ENCODE assay signal across 27 cellular contexts in genomic region chr17:16358394-16358793, GRCh38. TPM values are rescaled to one million over a fixed set of nuclear protein-coding genes. Genes with fewer than 3 reads are reported as not detected.
DNase-seq lines count a peak whose midpoint lies in the region; ATAC-seq, FAIRE-seq and TF ChIP-seq lines count a peak whose summit lies in the region.
"Had no signal": no experiment of that assay in that cellular context is flagged by ENCODE, and none has a peak within 500 bp of the region (broad histone marks: within the 10 kb centered on the region; RNA-seq: fewer than 3 reads in every experiment).

No MANE protein-coding gene starts in this region.

- TF ChIP-seq RAD21 in A549 (conservative IDR thresholded peaks at IDR 0.05 in 1 of 2, IDR thresholded peaks at IDR 0.05 in 1 of 2) = no peak

- no peak overlapping the region for H2AFZ ChIP-seq in MM.1S (ENCODE audit: low read length)

- TF ChIP-seq CTCF in A549 (IDR thresholded peaks at IDR 0.05) (no peak), neural crest cell (conservative IDR thresholded peaks at IDR 0.05) (no peak), MM.1S (IDR thresholded peaks at IDR 0.05; ENCODE audit: low read length) (no peak), heart right ventricle (IDR thresholded peaks at IDR 0.05) (no peak)

- TF ChIP-seq EP300 in A549 (IDR thresholded peaks at IDR 0.05) = no peak

- TF ChIP-seq POLR2A in A549 (IDR thresholded peaks at IDR 0.05; ENCODE audit: low read length) = no peak

- H3K9me2 ChIP-seq in MM.1S (replicated peaks; ENCODE audit: insufficient read depth, low read length) = no peaks in the 10 kb centered on the region

- POLR2A ChIA-PET in A549 (lab: Yijun Ruan, JAX) = interaction anchor here (2.9 kb wide), 1 partner anchor 23 kb away, joined by 9 read pairs; the partner anchor contains the start of gene UBB

- H3K4me2 ChIP-seq in A549 (no peak overlapping the region), MM.1S (ENCODE audit: low read depth, low read length) (no peak overlapping the region)
- H3K4me2 ChIP-seq: BLaER1 had no signal

- H3K4me1 ChIP-seq in A549 (no peaks in the 10 kb centered on the region), MM.1S (ENCODE audit: low read length) (no peaks in the 10 kb centered on the region), heart right ventricle (peaks cover 0 to 4% (median 0%) of the 10 kb centered on the region in 9 donors)
- H3K4me1 ChIP-seq: BE2C had no signal

- peaks cover 4% of the 10 kb centered on the region; the same call in 1 of the 2 replicates for H3K27me3 ChIP-seq in MM.1S (replicated peaks; ENCODE audit: insufficient read depth, low read length)
- H3K27me3 ChIP-seq in heart right ventricle = peaks cover 0 to 12% (median 0%) of the 10 kb centered on the region in 7 donors
- H3K27me3 ChIP-seq: BE2C had no signal

- H4K20me1 ChIP-seq in MM.1S (ENCODE audit: insufficient read depth, low read length) = no peaks in the 10 kb centered on the region
- H4K20me1 ChIP-seq: BLaER1 had no signal

- no peaks in the 10 kb centered on the region for H3F3A ChIP-seq in MM.1S (ENCODE audit: insufficient read depth, low read length)

- H3K9me3 Mint-ChIP-seq in IgD-negative memory B cell (no peaks in the 10 kb centered on the region), neural crest cell (no peaks in the 10 kb centered on the region)
- H3K9me3 Mint-ChIP-seq: CD4-positive, alpha-beta memory T cell; CD8-positive, alpha-beta memory T cell had no signal

- H3K27me3 Mint-ChIP-seq in IgD-negative memory B cell (no peaks in the 10 kb centered on the region), neural crest cell (ENCODE audit: low read depth) (no peaks in the 10 kb centered on the region)
- H3K27me3 Mint-ChIP-seq: CD4-positive, alpha-beta memory T cell; CD8-positive, alpha-beta memory T cell had no signal

- H3K4me1 Mint-ChIP-seq in IgD-negative memory B cell (peaks cover 3 to 5% (median 5%) of the 10 kb centered on the region in 3 donors), neural crest cell (peaks cover 12% of the 10 kb centered on the region)

- H3K9ac ChIP-seq in MM.1S (ENCODE audit: low read length) = no peak overlapping the region
- H3K9ac ChIP-seq: BLaER1 had no signal

- CTCF ChIA-PET in A549 (lab: Yijun Ruan, JAX) = interaction anchor here (1.1 to 2.4 kb wide), 3 partner anchors 15 to 54 kb away, joined by 3 to 11 read pairs (median 4); no protein-coding TSS in a partner anchor

- H3K36me3 Mint-ChIP-seq in IgD-negative memory B cell (peaks cover 4% of the 10 kb centered on the region), neural crest cell (ENCODE audit: low read depth) (peaks cover 5% of the 10 kb centered on the region)
- H3K36me3 Mint-ChIP-seq: CD14-positive monocyte; CD4-positive, alpha-beta memory T cell; CD4-positive, CD25-positive, alpha-beta regulatory T cell had no signal

- H3K36me3 ChIP-seq in MM.1S (replicated peaks; ENCODE audit: insufficient read depth, low read length) = no peaks in the 10 kb centered on the region
- H3K36me3 ChIP-seq in heart right ventricle = no peaks in the 10 kb centered on the region
- H3K36me3 ChIP-seq: BE2C, BLaER1 had no signal

- ATAC-seq in A549 = no peak
- no peak for ATAC-seq in heart right ventricle
- ATAC-seq: GM12878 had no signal

- H3K9me3 ChIP-seq in A549 (no peaks in the 10 kb centered on the region), MM.1S (replicated peaks; ENCODE audit: insufficient read depth, low read length) (no peaks in the 10 kb centered on the region), heart right ventricle (no peaks in the 10 kb centered on the region)
- H3K9me3 ChIP-seq: BE2C had no signal

- peak overlapping the region in 3 of 4 donors; percentile 23 to 51 (median 41) for H3K4me3 Mint-ChIP-seq in IgD-negative memory B cell
- H3K4me3 Mint-ChIP-seq in neural crest cell = peak overlapping the region; percentile 44
- H3K4me3 Mint-ChIP-seq: CD14-positive monocyte; CD4-positive, alpha-beta memory T cell had no signal

- H3K27ac ChIP-seq in A549 = no peak overlapping the region
- no peak overlapping the region for H3K27ac ChIP-seq in MM.1S (ENCODE audit: low read length)
- H3K27ac ChIP-seq in heart right ventricle = no peak overlapping the region
- H3K27ac ChIP-seq: 22Rv1, BLaER1 had no signal

- peak; percentile 18 for FAIRE-seq in A549 (lab: Jason Lieb, UNC)
- FAIRE-seq: GM12878, GM12892, GM18507 had no signal

- H3K79me2 ChIP-seq in MM.1S (ENCODE audit: low read length) = no peaks in the 10 kb centered on the region

- H3K4me3 ChIP-seq in A549 (no peak overlapping the region), MM.1S (ENCODE audit: low read length) (no peak overlapping the region), heart right ventricle (no peak overlapping the region)
- H3K4me3 ChIP-seq: BLaER1, GM12878 had no signal

- H3K27ac Mint-ChIP-seq in IgD-negative memory B cell (no peak overlapping the region), neural crest cell (ENCODE audit: unreplicated experiment) (no peak overlapping the region)
- H3K27ac Mint-ChIP-seq: CD14-positive monocyte; CD4-positive, alpha-beta memory T cell; CD4-positive, CD25-positive, alpha-beta regulatory T cell; CD8-positive, alpha-beta memory T cell had no signal

- DNase-seq in A549 (ENCODE audit: low read depth in 1 of 2, low spot score in 1 of 2) (no peak), neural crest cell (ENCODE audit: low read depth, low spot score) (no peak), MM.1S (no peak), heart right ventricle (no peak)
- DNase-seq: ACHN; BE2C; C1 segment of cervical spinal cord; CD4-positive, alpha-beta memory T cell; CD4-positive, CD25-positive, alpha-beta regulatory T cell; CD8-positive, alpha-beta memory T cell; COR-L47; DMS 273 treated with DMSO at 0.1 percent for 48 hours; DMS153; DMS53; DMS79; DND-41; EL; GDM1 had no signal

- intact Hi-C loops in heart right ventricle (cut with DNase I) = no loop called here

TF ChIP-seq in A549, 52 proteins besides CTCF, POLR2A, EP300 and RAD21:
- TF ChIP-seq, protein P1, sequence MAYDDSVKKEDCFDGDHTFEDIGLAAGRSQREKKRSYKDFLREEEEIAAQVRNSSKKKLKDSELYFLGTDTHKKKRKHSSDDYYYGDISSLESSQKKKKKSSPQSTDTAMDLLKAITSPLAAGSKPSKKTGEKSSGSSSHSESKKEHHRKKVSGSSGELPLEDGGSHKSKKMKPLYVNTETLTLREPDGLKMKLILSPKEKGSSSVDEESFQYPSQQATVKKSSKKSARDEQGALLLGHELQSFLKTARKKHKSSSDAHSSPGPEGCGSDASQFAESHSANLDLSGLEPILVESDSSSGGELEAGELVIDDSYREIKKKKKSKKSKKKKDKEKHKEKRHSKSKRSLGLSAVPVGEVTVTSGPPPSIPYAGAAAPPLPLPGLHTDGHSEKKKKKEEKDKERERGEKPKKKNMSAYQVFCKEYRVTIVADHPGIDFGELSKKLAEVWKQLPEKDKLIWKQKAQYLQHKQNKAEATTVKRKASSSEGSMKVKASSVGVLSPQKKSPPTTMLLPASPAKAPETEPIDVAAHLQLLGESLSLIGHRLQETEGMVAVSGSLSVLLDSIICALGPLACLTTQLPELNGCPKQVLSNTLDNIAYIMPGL (CRISPR knock-in tag; IDR thresholded peaks at IDR 0.05; ENCODE audit: borderline replicate concordance) = no peak
- TF ChIP-seq, protein P2, sequence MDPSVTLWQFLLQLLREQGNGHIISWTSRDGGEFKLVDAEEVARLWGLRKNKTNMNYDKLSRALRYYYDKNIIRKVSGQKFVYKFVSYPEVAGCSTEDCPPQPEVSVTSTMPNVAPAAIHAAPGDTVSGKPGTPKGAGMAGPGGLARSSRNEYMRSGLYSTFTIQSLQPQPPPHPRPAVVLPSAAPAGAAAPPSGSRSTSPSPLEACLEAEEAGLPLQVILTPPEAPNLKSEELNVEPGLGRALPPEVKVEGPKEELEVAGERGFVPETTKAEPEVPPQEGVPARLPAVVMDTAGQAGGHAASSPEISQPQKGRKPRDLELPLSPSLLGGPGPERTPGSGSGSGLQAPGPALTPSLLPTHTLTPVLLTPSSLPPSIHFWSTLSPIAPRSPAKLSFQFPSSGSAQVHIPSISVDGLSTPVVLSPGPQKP (IDR thresholded peaks at IDR 0.05; ENCODE audit: low read depth, low read length) = no peak
- TF ChIP-seq NR3C1 (IDR thresholded peaks at IDR 0.05) = no peak
- TF ChIP-seq ZNF302 (CRISPR knock-in tag; IDR thresholded peaks at IDR 0.05) = no peak
- no peak for TF ChIP-seq POLR2AphosphoS2 (conservative IDR thresholded peaks at IDR 0.05; ENCODE audit: low read length)
- TF ChIP-seq EHMT2 (IDR thresholded peaks at IDR 0.05; ENCODE audit: low read depth) = no peak
TF ChIP-seq in A549: peak in this region for 0.

RNA-seq across cellular contexts. Expression of gene CENPV, which starts 5.1 kb away (rescaled TPM):
- 191 and 202 TPM in 2 replicates for polyA plus RNA-seq in A549 (2011; rRNA removed)
- polyA plus RNA-seq in A549 (2012; cell fraction: cytosol; rRNA removed) = 205 and 246 TPM in 2 replicates
- 138 and 220 TPM in 2 replicates for polyA plus RNA-seq in A549 (2012; cell fraction: nucleus; rRNA removed)
- polyA plus RNA-seq in A549 (2017; fragmentation: RNase III; extraction: RNeasy Plus Mini Kit Qiagen cat#74134 plus additional on column Dnase treatment) = 106 to 114 TPM (median 112 TPM) in 3 replicates
- 82.3 and 91.1 TPM in 2 replicates for polyA minus RNA-seq in A549 (2011; rRNA and poly(A)+ RNA removed)
- polyA plus RNA-seq in IgD-negative memory B cell = 17.3 TPM
- 488 and 489 TPM in 2 replicates for total RNA-seq in neural crest cell
- total RNA-seq in heart right ventricle = 10 to 100 TPM in 6 of 10 donors, 1 to 10 TPM in 4; 6.4 to 20.5 (median 11.9) TPM
- 10 to 100 TPM in 1 of 2 donors, 1 to 10 TPM in 1; 8.9 to 21.8 TPM for polyA plus RNA-seq in heart right ventricle

RNA-seq across cellular contexts. Expression of gene UBB, which starts 22.5 kb away (rescaled TPM):
- polyA plus RNA-seq in A549 (2011; rRNA removed) (2,851 and 4,311 TPM in 2 replicates), A549 (2017; fragmentation: RNase III; extraction: RNeasy Plus Mini Kit Qiagen cat#74134 plus additional on column Dnase treatment) (2,383 to 2,467 TPM (median 2,404 TPM) in 3 replicates), IgD-negative memory B cell (2,178 TPM), heart right ventricle (1,000 to 10,000 TPM in 1 of 2 donors, 100 to 1,000 TPM in 1; 400 to 1,298 TPM)
- polyA plus RNA-seq in A549 (2012; cell fraction: cytosol; rRNA removed) = 3,984 and 4,472 TPM in 2 replicates
- 2,091 and 2,511 TPM in 2 replicates for polyA plus RNA-seq in A549 (2012; cell fraction: nucleus; rRNA removed)
- 2,750 and 3,886 TPM in 2 replicates for polyA minus RNA-seq in A549 (2011; rRNA and poly(A)+ RNA removed)
- total RNA-seq in neural crest cell (2,058 and 2,177 TPM in 2 replicates), heart right ventricle (1,000 to 10,000 TPM; 1,254 to 2,151 (median 1,968) TPM)

RNA-seq across cellular contexts. Expression of gene TRPV2, which starts 57.0 kb away (rescaled TPM):
- 0.31 and 0.60 TPM in 2 replicates for polyA plus RNA-seq in A549 (2011; rRNA removed)
- 0.87 and 1.1 TPM in 2 replicates for polyA plus RNA-seq in A549 (2012; cell fraction: cytosol; rRNA removed)
- 0.86 and 1.7 TPM in 2 replicates for polyA plus RNA-seq in A549 (2012; cell fraction: nucleus; rRNA removed)
- polyA plus RNA-seq in A549 (2017; fragmentation: RNase III; extraction: RNeasy Plus Mini Kit Qiagen cat#74134 plus additional on column Dnase treatment) = 0.35 to 0.62 TPM (median 0.61 TPM) in 3 replicates
- 0.37 and 0.73 TPM in 2 replicates for polyA minus RNA-seq in A549 (2011; rRNA and poly(A)+ RNA removed)
- 73.6 TPM for polyA plus RNA-seq in IgD-negative memory B cell
- 0.98 and 1.3 TPM in 2 replicates for total RNA-seq in neural crest cell
- 10 to 100 TPM in 3 of 10 donors, 1 to 10 TPM in 7; 4.6 to 25.4 (median 8.6) TPM for total RNA-seq in heart right ventricle
- 10 to 100 TPM; 10.6 to 11.9 TPM for polyA plus RNA-seq in heart right ventricle
- total RNA-seq: A172, A673 had no signal

Comparison
In these comparisons a context has a peak if more than half of its experiments do, and no peak if none do; other contexts are left out.
1. RNA of gene TRPV2, which starts 57.0 kb away (polyA plus RNA-seq): 73.6 TPM in IgD-negative memory B cell (single experiment) and 10.6 to 11.9 TPM in heart right ventricle; 0.31 to 1.7 TPM in A549; every median in the first group is over 4 times any median in the second.